Comparison of ENCODE assay signal across 30 cellular contexts in genomic region chr2:207630491-207630890, GRCh38. TPM values are rescaled to one million over a fixed set of nuclear protein-coding genes. Genes with fewer than 3 reads are reported as not detected.
DNase-seq lines count a peak whose midpoint lies in the region; ATAC-seq, FAIRE-seq and TF ChIP-seq lines count a peak whose summit lies in the region.
"Had no signal": no experiment of that assay in that cellular context is flagged by ENCODE, and none has a peak within 500 bp of the region (broad histone marks: within the 10 kb centered on the region; RNA-seq: fewer than 3 reads in every experiment).

No MANE protein-coding gene starts in this region.

- H3K27ac Mint-ChIP-seq in T-helper 17 cell: peak overlapping the region; percentile 29
- H3K27ac Mint-ChIP-seq: activated CD4-positive, alpha-beta memory T cell treated with anti-CD3 and anti-CD28 coated beads for 36 hours; activated naive CD8-positive, alpha-beta T cell treated with anti-CD3 and anti-CD28 coated beads, Interleukin-2, amount 50 U/mL, for 24 hours; CD8-positive, alpha-beta T cell; H9; T-helper 2 cell treated with Interferon-gamma antibody and Interleukin-4, amounts not matched to agents 5 μg/mL and 100 μg/mL, for 36 hours had no signal

- no peak for TF ChIP-seq POLR2A in H54 (IDR thresholded peaks at IDR 0.05; ENCODE audit: low read depth, low read length)

- ATAC-seq in T-helper 17 cell (no peak), HG02885 (IDR thresholded peaks at IDR 0.05; ENCODE audit: poor library complexity, unreplicated experiment) (no peak)
- ATAC-seq: activated naive CD8-positive, alpha-beta T cell treated with anti-CD3 and anti-CD28 coated beads, Interleukin-2, amount 50 U/mL, for 24 hours; CD8-positive, alpha-beta T cell; gastroesophageal sphincter; Panc1 had no signal

- H3K9me3 ChIP-seq in T-helper 17 cell (ENCODE audit: control insufficient read depth, low read length, poor library complexity, severe bottlenecking): no peaks in the 10 kb centered on the region
- H3K9me3 ChIP-seq: gastroesophageal sphincter, right atrium auricular region, suprapubic skin had no signal

- peak; percentile 58 for DNase-seq in DMS 273 (lab: John Stamatoyannopoulos, UW; ENCODE audit: unreplicated experiment)
- no peak for DNase-seq in DMS 273 treated with DMSO at 0.1 percent for 48 hours (lab: John Stamatoyannopoulos, UW)
- DNase-seq in D341Med (ENCODE audit: low spot score): peak; percentile 45
- DNase-seq in NCI-H2171 (lab: John Stamatoyannopoulos, UW): peak; percentile 82
- DNase-seq in T-helper 17 cell: no peak
- DNase-seq in GOT3 (lab: John Stamatoyannopoulos, UW): no peak
- no peak for DNase-seq in H54 (ENCODE audit: insufficient read length, low spot score)
- DNase-seq: activated CD4-positive, alpha-beta memory T cell treated with anti-CD3 and anti-CD28 coated beads for 36 hours; activated CD4-positive, alpha-beta T cell treated with anti-CD3 and anti-CD28 coated beads for 1 hour; activated naive CD4-positive, alpha-beta T cell; activated naive CD8-positive, alpha-beta T cell treated with anti-CD3 and anti-CD28 coated beads, Interleukin-2, amount 50 U/mL, for 24 hours; CD8-positive, alpha-beta T cell; DMS53; effector CD8-positive, alpha-beta T cell; H9; immature natural killer cell; IMR-90; NCI-H187; NCI-H226; nephron progenitor cell; NK-92 treated with Interleukin-12 subunit alpha and Interleukin-12 subunit beta, amount 100 ng/mL, for 24 hours; Right ventricle myocardium superior; stimulated activated naive CD4-positive, alpha-beta T cell treated with Interleukin-2 at 50 U/mL for 16 hours had no signal

- H3K4me3 Mint-ChIP-seq in T-helper 17 cell: no peak overlapping the region
- H3K4me3 Mint-ChIP-seq: activated CD4-positive, alpha-beta memory T cell treated with anti-CD3 and anti-CD28 coated beads for 36 hours; activated naive CD8-positive, alpha-beta T cell treated with anti-CD3 and anti-CD28 coated beads, Interleukin-2, amount 50 U/mL, for 24 hours; CD8-positive, alpha-beta T cell; H9; immature natural killer cell; nephron progenitor cell; T-helper 2 cell treated with Interferon-gamma antibody and Interleukin-4, amounts not matched to agents 5 μg/mL and 100 μg/mL, for 36 hours had no signal

- peaks cover 10% of the 10 kb centered on the region for H3K4me1 Mint-ChIP-seq in T-helper 17 cell

- H3K36me3 Mint-ChIP-seq in T-helper 17 cell (ENCODE audit: low read depth): peaks cover under 1% of the 10 kb centered on the region
- H3K36me3 Mint-ChIP-seq: activated CD4-positive, alpha-beta memory T cell treated with anti-CD3 and anti-CD28 coated beads for 36 hours; immature natural killer cell had no signal

- no peak for FAIRE-seq in H54 (lab: Jason Lieb, UNC)
- FAIRE-seq: astrocyte had no signal

- no peaks in the 10 kb centered on the region for H3K27me3 Mint-ChIP-seq in T-helper 17 cell
- H3K27me3 Mint-ChIP-seq: activated CD4-positive, alpha-beta memory T cell treated with anti-CD3 and anti-CD28 coated beads for 36 hours; activated naive CD8-positive, alpha-beta T cell treated with anti-CD3 and anti-CD28 coated beads, Interleukin-2, amount 50 U/mL, for 24 hours had no signal

RNA-seq across cellular contexts. Expression of gene METTL21A, which starts 5.3 kb away (rescaled TPM):
- total RNA-seq in T-helper 17 cell: 10 to 100 TPM in 1 of 2 donors, 1 to 10 TPM in 1; 6.9 to 13.9 TPM

Comparison
In these comparisons a context has a peak if more than half of its experiments do, and no peak if none do; other contexts are left out.
1. DNase-seq: peak in DMS 273 (single experiment), D341Med (single experiment) and NCI-H2171 (single experiment); none in DMS 273 treated with DMSO at 0.1 percent for 48 hours (single experiment), T-helper 17 cell (0 of 3), GOT3 (single experiment) and H54 (single experiment).